ENCODE assay signal across 18 cellular contexts in genomic region chr11:14327105-14327504, GRCh38. TPM values are rescaled to one million over a fixed set of nuclear protein-coding genes. Genes with fewer than 3 reads are reported as not detected.
DNase-seq lines count a peak whose midpoint lies in the region; ATAC-seq, FAIRE-seq and TF ChIP-seq lines count a peak whose summit lies in the region.
"Had no signal": no experiment of that assay in that cellular context is flagged by ENCODE, and none has a peak within 500 bp of the region (broad histone marks: within the 10 kb centered on the region; RNA-seq: fewer than 3 reads in every experiment).

No MANE protein-coding gene starts in this region.

- no peaks in the 10 kb centered on the region for H3K36me3 ChIP-seq in BLaER1 treated with 17β-estradiol and CSF1 and Interleukin-3, amounts not matched to agents 10 nM and 100 nM
- H3K36me3 ChIP-seq in GM12878 (ENCODE audit: control insufficient read depth in 2 of 2, insufficient read depth in 2 of 2, low read length in 1 of 2): no peaks in the 10 kb centered on the region
- no peaks in the 10 kb centered on the region for H3K36me3 ChIP-seq in body of pancreas (replicated peaks in 1 of 2; ENCODE audit: insufficient read depth in 1 of 2, low read depth in 2 of 2)
- H3K36me3 ChIP-seq: HAP-1, pancreas had no signal

- DNase-seq in GM12878 (ENCODE audit: low read depth, low spot score) (no peak), NCI-H526 treated with DMSO at 0.1 percent for 48 hours (lab: John Stamatoyannopoulos, UW) (no peak), body of pancreas (no peak), RCC 7860 (ENCODE audit: low spot score) (no peak)
- DNase-seq: activated T-cell treated with anti-CD3 and anti-CD28 coated beads, Interleukin-2, amount 50 U/mL, for 4 hours; amniotic stem cell; glutamatergic neuron; Kasumi-1; kidney glomerular epithelial cell; NCI-H1436 treated with DMSO at 0.1 percent for 48 hours; pancreas; testis had no signal

- TF ChIP-seq CTCF in GM12878 (IDR thresholded peaks at IDR 0.05 in 2 of 3, conservative IDR thresholded peaks at IDR 0.05 in 1 of 3; ENCODE audit: control insufficient read depth in 2 of 3, extremely low read depth in 1 of 3, insufficient read depth in 1 of 3, low read depth in 3 of 3, low read length in 3 of 3) (no peak), body of pancreas (IDR thresholded peaks at IDR 0.05) (no peak)

- TF ChIP-seq POLR2A in GM12878 (IDR thresholded peaks at IDR 0.05; ENCODE audit: low read depth, low read length) (no peak), body of pancreas (IDR thresholded peaks at IDR 0.05) (no peak)

- RAD21 ChIA-PET in GM12878 (lab: Charles Lee; ENCODE audit: unreplicated experiment): interaction anchor here (0.6 to 3.8 kb wide), 3 partner anchors 9 to 19 kb away, joined by 3 to 31 read pairs (median 4); no protein-coding TSS in a partner anchor

- SMC1A ChIA-PET in GM12878 (lab: Charles Lee; ENCODE audit: uncharacterized antibody, unreplicated experiment): interaction anchor here (1.0 to 5.3 kb wide), 4 partner anchors 11 to 91 kb away, joined by 3 to 89 read pairs (median 10); no protein-coding TSS in a partner anchor

- H3K27me3 ChIP-seq in BLaER1 treated with 17β-estradiol and CSF1 and Interleukin-3, amounts not matched to agents 10 nM and 100 nM: no peaks in the 10 kb centered on the region
- H3K27me3 ChIP-seq in GM12878 (replicated peaks in 1 of 2; ENCODE audit: control insufficient read depth in 2 of 2, insufficient read depth in 2 of 2, low read length in 1 of 2) (no peaks in the 10 kb centered on the region), body of pancreas (no peaks in the 10 kb centered on the region)
- H3K27me3 ChIP-seq: pancreas, testis had no signal

- FAIRE-seq in GM12878 (lab: Jason Lieb, UNC): no peak
- FAIRE-seq in RCC 7860 (lab: Jason Lieb, UNC): no peak
- FAIRE-seq: pancreas had no signal

- H4K20me1 ChIP-seq in BLaER1 treated with 17β-estradiol and CSF1 and Interleukin-3, amounts not matched to agents 10 nM and 100 nM: peaks cover 0 to 30% (median 0%) of the 10 kb centered on the region in 11 experiments; a peak in 3 of 22 replicates
- no peaks in the 10 kb centered on the region for H4K20me1 ChIP-seq in GM12878 (ENCODE audit: control insufficient read depth, insufficient read depth)

- TF ChIP-seq RAD21 in GM12878 (IDR thresholded peaks at IDR 0.05; ENCODE audit: insufficient read depth, low read depth, low read length): no peak

- POLR2A ChIA-PET in GM12878 (lab: Charles Lee): interaction anchor here (1.0 to 1.2 kb wide), 2 partner anchors 18 to 26 kb away, joined by 3 to 4 read pairs; no protein-coding TSS in a partner anchor

- peaks cover 28 to 49% (median 38%) of the 10 kb centered on the region in 10 experiments for H3K4me1 ChIP-seq in BLaER1 treated with 17β-estradiol and CSF1 and Interleukin-3, amounts not matched to agents 10 nM and 100 nM
- H3K4me1 ChIP-seq in GM12878 (ENCODE audit: control insufficient read depth, insufficient read depth, low read length): peaks cover 33% of the 10 kb centered on the region
- no peaks in the 10 kb centered on the region for H3K4me1 ChIP-seq in body of pancreas
- H3K4me1 ChIP-seq: pancreas, testis had no signal

- in situ Hi-C loops in GM12878 (cut with MboI): no loop called here

- BruUV-seq in GM12878 (replicated peaks; lab: Mats Ljungman, UMichigan): no TSS peak

- no peak overlapping the region for H3K27ac ChIP-seq in BLaER1 treated with 17β-estradiol and CSF1 and Interleukin-3, amounts not matched to agents 10 nM and 100 nM
- H3K27ac ChIP-seq in GM12878 (ENCODE audit: control insufficient read depth, insufficient read depth) (peak overlapping the region; percentile 59), body of pancreas (no peak overlapping the region)
- H3K27ac ChIP-seq: HL-60, pancreas, testis had no signal

- CTCF ChIA-PET in GM12878 (lab: Yijun Ruan, JAX): interaction anchor here (0.7 to 2.3 kb wide), 3 partner anchors 15 to 19 kb away, joined by 3 to 6 read pairs (median 4); no protein-coding TSS in a partner anchor

- H3K4me2 ChIP-seq in BLaER1 treated with 17β-estradiol and CSF1 and Interleukin-3, amounts not matched to agents 10 nM and 100 nM: peak overlapping the region; percentile 6 to 66 (median 48); a peak in 20 of 22 replicates
- H3K4me2 ChIP-seq in GM12878 (ENCODE audit: control insufficient read depth, insufficient read depth): peak overlapping the region; percentile 9

- ATAC-seq in GM18519 (IDR thresholded peaks at IDR 0.05; ENCODE audit: low FRiP score, unreplicated experiment) (peak; percentile 29), HG02885 (IDR thresholded peaks at IDR 0.05; ENCODE audit: poor library complexity, unreplicated experiment) (peak; percentile 41), GM12878 (peak; percentile 9; the same call in 2 of the 3 replicates), GM18907 (IDR thresholded peaks at IDR 0.05; ENCODE audit: unreplicated experiment) (no peak), body of pancreas (no peak)
- ATAC-seq: activated T-cell treated with anti-CD3 and anti-CD28 coated beads, Interleukin-2, amount 50 U/mL, for 4 hours; pancreas had no signal

- peaks cover 0 to 2% (median 0%) of the 10 kb centered on the region in 11 experiments; a peak in 1 of 22 replicates for H3K9me3 ChIP-seq in BLaER1 treated with 17β-estradiol and CSF1 and Interleukin-3, amounts not matched to agents 10 nM and 100 nM (replicated peaks in 1 of 11)
- H3K9me3 ChIP-seq in GM12878 (replicated peaks; ENCODE audit: control insufficient read depth, insufficient read depth, low read length): no peaks in the 10 kb centered on the region; the same call in 1 of the 3 replicates
- no peaks in the 10 kb centered on the region for H3K9me3 ChIP-seq in body of pancreas
- H3K9me3 ChIP-seq: HAP-1, pancreas, testis had no signal

- peaks cover 91% of the 10 kb centered on the region for H3K79me2 ChIP-seq in GM12878 (ENCODE audit: control insufficient read depth, insufficient read depth, low read length)

- no peak for TF ChIP-seq EP300 in GM12878 (IDR thresholded peaks at IDR 0.05; ENCODE audit: borderline replicate concordance in 1 of 2, control insufficient read depth in 1 of 2, low read depth in 2 of 2, low read length in 2 of 2)

- H3K4me3 ChIP-seq in BLaER1 treated with 17β-estradiol and CSF1 and Interleukin-3, amounts not matched to agents 10 nM and 100 nM: no peak overlapping the region
- H3K4me3 ChIP-seq in GM12878 (peak overlapping the region; percentile 26; the same call in 1 of the 2 replicates), body of pancreas (no peak overlapping the region)
- H3K4me3 ChIP-seq: HAP-1, pancreas, testis had no signal

- no peak overlapping the region for H2AFZ ChIP-seq in GM12878 (ENCODE audit: control insufficient read depth, low read depth, low read length)

- no peak overlapping the region for H3K9ac ChIP-seq in BLaER1 treated with 17β-estradiol and CSF1 and Interleukin-3, amounts not matched to agents 10 nM and 100 nM
- H3K9ac ChIP-seq in GM12878 (ENCODE audit: control insufficient read depth, insufficient read depth, low read length): no peak overlapping the region

- intact Hi-C loops in GM12878 (cut with micrococcal nuclease; ENCODE audit: unreplicated experiment) (loop anchor here (2.0 kb wide), 1 partner anchor 30 kb away; no protein-coding TSS in a partner anchor), body of pancreas (cut with DNase I) (no loop called here)

TF ChIP-seq in GM12878, 131 proteins besides CTCF, POLR2A, EP300 and RAD21 (continues in another document):
- 0 out of 2 replicates have a peak, but pooled peaks have one; percentile 7 for TF ChIP-seq MEF2A (IDR thresholded peaks at IDR 0.05; ENCODE audit: insufficient read depth, low read depth, low read length)
- TF ChIP-seq RUNX3 (IDR thresholded peaks at IDR 0.05; ENCODE audit: low read length): peak; percentile 72
- TF ChIP-seq SPI1 (IDR thresholded peaks at IDR 0.05; ENCODE audit: borderline replicate concordance, insufficient read depth, low read depth, low read length): peak; percentile 41; the same call in 1 of the 2 replicates
- TF ChIP-seq MYC (IDR thresholded peaks at IDR 0.05; ENCODE audit: insufficient read depth, insufficient read length, insufficient replicate concordance, low read length, severe bottlenecking): no peak
- no peak for TF ChIP-seq CHD1 (IDR thresholded peaks at IDR 0.05; ENCODE audit: low read depth, low read length)
- TF ChIP-seq BACH1 (IDR thresholded peaks at IDR 0.05; ENCODE audit: borderline replicate concordance): no peak
- no peak for TF ChIP-seq MEF2B (IDR thresholded peaks at IDR 0.05; ENCODE audit: partially characterized antibody, poor library complexity, severe bottlenecking)
- no peak for TF ChIP-seq FOXM1 (IDR thresholded peaks at IDR 0.05; ENCODE audit: low read depth, low read length)
- no peak for TF ChIP-seq BHLHE40 (IDR thresholded peaks at IDR 0.05; ENCODE audit: borderline replicate concordance in 1 of 2, low read depth in 2 of 2, low read length in 1 of 2)

RNA-seq across cellular contexts. Expression of gene RRAS2, which starts 31.9 kb away (rescaled TPM):
- 36.5 and 45.1 TPM in 2 replicates for total RNA-seq in GM12878 (2013; cell fraction: nucleolus; rRNA removed)
- total RNA-seq in GM12878 (2014; rRNA removed): 46.9 and 53.9 TPM in 2 replicates
- total RNA-seq in GM12878 (2014; rRNA removed; fragmentation: Illumina TruSeq; extraction: Trizol): 45.8 and 49.2 TPM in 2 replicates
- total RNA-seq in GM12878 (2021): 51.3 and 52.2 TPM in 2 replicates
- polyA plus RNA-seq in GM12878 (2011; ENCODE audit: low read depth): 21.4 TPM
- 66.3 and 111 TPM in 2 replicates for polyA plus RNA-seq in GM12878 (2011; rRNA removed)
- 19.5 and 19.9 TPM in 2 replicates for polyA plus RNA-seq in GM12878 (2011; cell fraction: cytosol; rRNA removed)
- polyA plus RNA-seq in GM12878 (2011; cell fraction: nucleus; rRNA removed): 17.0 and 21.5 TPM in 2 replicates
- 34.4 and 46.5 TPM in 2 replicates for polyA plus RNA-seq in GM12878 (2012)
- polyA plus RNA-seq in GM12878 (2014; fragmentation: Illumina TruSeq; extraction: Trizol): 72.4 and 86.7 TPM in 2 replicates
- 10 to 100 TPM; 26.9 to 33.3 TPM for polyA plus RNA-seq in GM12878 (2014; fragmentation: Nextera tagmentation; extraction: Ambion mirVana)
- polyA plus RNA-seq in GM12878 (2014; rRNA removed): 37.4 and 41.8 TPM in 2 replicates
- 10 to 100 TPM; 40.0 to 45.0 TPM for polyA plus RNA-seq in GM12878 (2016; fragmentation: Nextera tagmentation; extraction: Ambion mirVana)
- polyA minus RNA-seq in GM12878 (2011; rRNA and poly(A)+ RNA removed): 17.7 and 26.6 TPM in 2 replicates
- polyA minus RNA-seq in GM12878 (2011; cell fraction: cytosol; rRNA and poly(A)+ RNA removed): 15.4 and 16.7 TPM in 2 replicates
- 12.6 and 20.9 TPM in 2 replicates for polyA minus RNA-seq in GM12878 (2011; cell fraction: nucleus; rRNA and poly(A)+ RNA removed)
- total RNA-seq in body of pancreas: 10 to 100 TPM; 15.8 to 27.5 TPM

Comparison
In these comparisons a context has a peak if more than half of its experiments do, and no peak if none do; other contexts are left out.
1. ATAC-seq: peak in GM18519 (single experiment), HG02885 (single experiment) and GM12878 (single experiment); none in GM18907 (single experiment) and body of pancreas (single experiment).